Comparison of ENCODE assay signal across 8 cellular contexts in the genomic region with DNA sequence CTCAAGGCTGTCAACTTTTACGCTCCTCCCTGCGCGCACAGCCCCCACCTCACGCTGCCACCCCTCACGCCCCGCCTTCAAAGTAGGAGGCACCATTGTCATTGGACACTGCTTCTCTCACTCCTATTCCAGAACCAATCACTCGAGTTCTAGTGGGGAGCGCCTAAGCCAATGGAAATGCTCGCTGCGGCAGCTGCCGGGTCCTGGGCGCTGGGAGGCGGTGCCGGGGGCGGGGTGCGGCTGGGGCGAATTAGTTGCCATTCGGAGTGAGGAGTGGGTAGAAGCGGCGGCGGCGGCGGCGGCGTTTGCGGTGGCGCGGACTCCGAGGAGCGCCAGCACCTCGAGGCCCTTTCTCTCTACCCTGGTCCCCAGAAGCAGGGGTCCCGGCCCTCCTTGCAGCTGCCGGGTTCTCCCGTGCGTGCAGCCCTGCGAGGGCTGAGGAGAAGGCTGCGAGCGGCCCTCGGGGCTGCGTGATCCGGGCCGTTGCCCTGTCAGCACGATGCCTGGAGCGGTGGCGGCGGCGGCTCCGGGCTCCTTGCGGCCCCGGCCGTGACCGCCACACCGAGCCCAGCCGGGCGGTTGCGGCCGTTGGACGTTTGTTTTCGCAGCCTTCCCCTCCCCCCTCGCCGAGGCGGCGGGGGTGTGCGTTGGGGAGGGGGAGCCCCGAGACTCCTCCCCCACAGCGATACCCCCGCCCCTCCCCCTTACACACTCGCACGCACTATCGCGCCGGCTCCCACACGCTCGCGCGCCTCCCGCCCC. TPM values are rescaled to one million over a fixed set of nuclear protein-coding genes. Genes with fewer than 3 reads are reported as not detected.
DNase-seq lines count a peak whose midpoint lies in the region; ATAC-seq, FAIRE-seq and TF ChIP-seq lines count a peak whose summit lies in the region.

GLCCI1 (plus strand) TSS at position 253 of the 762 bp plus-strand sequence. CDS start 555 bp downstream, outside the sequence.

- peak within 1 kb of the TSS; percentile 42 for H3K27ac ChIP-seq in keratinocyte (ENCODE audit: control insufficient read depth, insufficient read depth, low read length)

- H3K4me2 ChIP-seq in keratinocyte (ENCODE audit: control insufficient read depth, extremely low read depth, insufficient read depth, low read depth, low read length) = peak within 1 kb of the TSS; percentile 89

- peak; percentile 65 for FAIRE-seq in keratinocyte (lab: Jason Lieb, UNC)

- no peaks in the 10 kb centered on the region for H3K79me2 ChIP-seq in keratinocyte (ENCODE audit: control insufficient read depth, insufficient read depth, low read length)

- no peak for TF ChIP-seq CTCF in AG10803 (conservative IDR thresholded peaks at IDR 0.05; ENCODE audit: low read length)
- TF ChIP-seq CTCF in keratinocyte (optimal IDR thresholded peaks at IDR 0.05 in 1 of 3, IDR thresholded peaks at IDR 0.05 in 1 of 3, conservative IDR thresholded peaks at IDR 0.05 in 1 of 3; ENCODE audit: extremely low read depth in 1 of 3, insufficient read depth in 2 of 3, low read length in 3 of 3) = no peak

- dilution Hi-C loops in keratinocyte (cut with MboI; ENCODE audit: extremely low pct_ligation_motif_present, low sequenced_read_pairs) = no loop called here

- H3K9ac ChIP-seq in keratinocyte (ENCODE audit: control insufficient read depth, extremely low read depth, insufficient read depth, low read length) = peak within 1 kb of the TSS; percentile 73

- peak within 1 kb of the TSS; percentile 91 for H2AFZ ChIP-seq in keratinocyte (ENCODE audit: control insufficient read depth, low read length)

- DNase-seq in AG10803 (ENCODE audit: low read depth) = peak; percentile 94
- DNase-seq in NCI-H460 (ENCODE audit: extremely low read depth, low read depth) = peak; percentile 98
- peak; percentile 96 for DNase-seq in activated CD4-positive, CD25-positive, alpha-beta regulatory T cell treated with anti-CD3 and anti-CD28 coated beads, Interleukin-2, amount 50 U/mL, for 72 hours
- peak; percentile 97 to 98 for DNase-seq in cerebellar nuclear complex (lab: John Stamatoyannopoulos, UW)
- DNase-seq in keratinocyte (ENCODE audit: low read depth, low spot score) = peak; percentile 66
- DNase-seq in stimulated activated CD4-positive, alpha-beta T cell treated with anti-CD3 and anti-CD28 coated beads, Interleukin-15, amount 100 ng/mL, for 1 hour (ENCODE audit: low read depth in 1 of 2, low spot score in 1 of 2) = peak; percentile 90 to 94

- no peaks in the 10 kb centered on the region for H3K9me1 ChIP-seq in keratinocyte (ENCODE audit: control insufficient read depth, extremely low read depth, insufficient read depth, low read length)

- no peaks in the 10 kb centered on the region for H3K27me3 ChIP-seq in keratinocyte (ENCODE audit: control insufficient read depth, extremely low read depth, insufficient read depth, low read length)

- H3K4me3 ChIP-seq in AG10803 (ENCODE audit: low read length) = peak within 1 kb of the TSS; percentile 75
- H3K4me3 ChIP-seq in keratinocyte (ENCODE audit: control insufficient read depth in 2 of 3, extremely low read depth in 1 of 3, insufficient read depth in 2 of 3, low read depth in 1 of 3, low read length in 3 of 3) = peak within 1 kb of the TSS; percentile 76 to 80 (median 78)

- ATAC-seq in GM19043 (IDR thresholded peaks at IDR 0.05; ENCODE audit: low read depth, unreplicated experiment) (peak; percentile 79), HG03378 (IDR thresholded peaks at IDR 0.05; ENCODE audit: unreplicated experiment) (peak; percentile 88)

- peaks cover 3% of the 10 kb centered on the region for H3K4me1 ChIP-seq in keratinocyte (ENCODE audit: control insufficient read depth, extremely low read depth, insufficient read depth, low read length)

- H3K9me3 ChIP-seq in keratinocyte (ENCODE audit: control insufficient read depth, low read depth, low read length) = no peaks in the 10 kb centered on the region

- no peaks in the 10 kb centered on the region for H4K20me1 ChIP-seq in keratinocyte (ENCODE audit: control insufficient read depth, extremely low read depth, insufficient read depth, low read length)

- no peaks in the 10 kb centered on the region for H3K36me3 ChIP-seq in keratinocyte (ENCODE audit: control insufficient read depth in 2 of 2, extremely low read depth in 1 of 2, insufficient read depth in 2 of 2, low read length in 2 of 2)

RNA-seq across cellular contexts. Expression of gene GLCCI1, which starts in this region (rescaled TPM):
- total RNA-seq in NCI-H460 (2014; rRNA removed; shearing (Covaris generic)) = 4.6 and 8.0 TPM in 2 replicates
- polyA plus RNA-seq in NCI-H460 (2014; cell fraction: nucleus; rRNA removed) = 9.2 and 15.4 TPM in 2 replicates
- polyA plus RNA-seq in keratinocyte = 2.8 to 3.4 TPM (median 3.2 TPM) in 3 replicates
- polyA plus RNA-seq in keratinocyte (2011; ENCODE audit: low read depth) = 7.4 TPM
- polyA plus RNA-seq in keratinocyte (2011; cell fraction: cytosol; rRNA removed) = 2.6 and 4.1 TPM in 2 replicates
- 5.6 and 5.7 TPM in 2 replicates for polyA plus RNA-seq in keratinocyte (2011; cell fraction: nucleus; rRNA removed)
- polyA plus RNA-seq in keratinocyte (2012; ENCODE audit: low replicate concordance) = 1.6 and 5.6 TPM in 2 replicates
- 0.56 to 5.2 TPM (median 3.3 TPM) in 3 replicates for polyA minus RNA-seq in keratinocyte
- 9.4 TPM for polyA minus RNA-seq in keratinocyte (2011; cell fraction: cytosol; rRNA and poly(A)+ RNA removed)
- 4.3 and 14.9 TPM in 2 replicates for polyA minus RNA-seq in keratinocyte (2011; cell fraction: nucleus; rRNA and poly(A)+ RNA removed)

Comparison
In these comparisons a context has a peak if more than half of its experiments do, and no peak if none do; other contexts are left out.
1. Peak in every context shown above with its lines: DNase-seq, ATAC-seq, H3K4me3 ChIP-seq and H3K27ac ChIP-seq.